Comparison of ENCODE assay signal across 28 cellular contexts in genomic region chr13:48602296-48603040, GRCh38. TPM values are rescaled to one million over a fixed set of nuclear protein-coding genes. Genes with fewer than 3 reads are reported as not detected.
DNase-seq lines count a peak whose midpoint lies in the region; ATAC-seq and TF ChIP-seq lines count a peak whose summit lies in the region.
"Had no signal": no experiment of that assay in that cellular context is flagged by ENCODE, and none has a peak within 500 bp of the region (broad histone marks: within the 10 kb centered on the region; RNA-seq: fewer than 3 reads in every experiment).

No MANE protein-coding gene starts in this region.

- TF ChIP-seq CTCF in Loucy (conservative IDR thresholded peaks at IDR 0.05; ENCODE audit: low read length), result no peak

- peaks cover 8% of the 10 kb centered on the region for H3K4me1 Mint-ChIP-seq in activated naive CD8-positive, alpha-beta T cell treated with anti-CD3 and anti-CD28 coated beads, Interleukin-2, amount 10 ng/mL, durations not matched to agents 7 days and 5 days
- peaks cover 11% of the 10 kb centered on the region for H3K4me1 Mint-ChIP-seq in activated naive CD8-positive, alpha-beta T cell treated with anti-CD3 and anti-CD28 coated beads, Interleukin-2, amount 50 U/mL, for 24 hours
- peaks cover 6% of the 10 kb centered on the region for H3K4me1 Mint-ChIP-seq in stimulated activated effector memory CD8-positive, alpha-beta T cell treated with anti-CD3 and anti-CD28 coated beads, Interleukin-12 subunit alpha, Interleukin-12 subunit beta, amount 100 ng/mL, for 72 hours
- H3K4me1 Mint-ChIP-seq in effector memory CD8-positive, alpha-beta T cell (ENCODE audit: low read depth in 2 of 2), result no peaks in the 10 kb centered on the region
- H3K4me1 Mint-ChIP-seq: B cell had no signal

- no peak overlapping the region for H3K9ac ChIP-seq in Loucy (ENCODE audit: low read depth, low read length, poor library complexity, severe bottlenecking)

- no peaks in the 10 kb centered on the region for H4K20me1 ChIP-seq in Loucy (ENCODE audit: insufficient read depth, low read length, poor library complexity, severe bottlenecking)

- no peaks in the 10 kb centered on the region for H3K36me3 ChIP-seq in Loucy (ENCODE audit: insufficient read depth, low read length)
- H3K36me3 ChIP-seq: tibial nerve had no signal

- no peak overlapping the region for H3K27ac Mint-ChIP-seq in activated naive CD8-positive, alpha-beta T cell treated with anti-CD3 and anti-CD28 coated beads, Interleukin-2, amount 10 ng/mL, durations not matched to agents 7 days and 5 days
- no peak overlapping the region for H3K27ac Mint-ChIP-seq in activated naive CD8-positive, alpha-beta T cell treated with anti-CD3 and anti-CD28 coated beads, Interleukin-2, amount 50 U/mL, for 24 hours
- H3K27ac Mint-ChIP-seq in stimulated activated effector memory CD8-positive, alpha-beta T cell treated with anti-CD3 and anti-CD28 coated beads, Interleukin-12 subunit alpha, Interleukin-12 subunit beta, amount 100 ng/mL, for 72 hours, result no peak overlapping the region
- no peak overlapping the region for H3K27ac Mint-ChIP-seq in effector memory CD8-positive, alpha-beta T cell
- H3K27ac Mint-ChIP-seq: activated T-cell treated with anti-CD3 and anti-CD28 coated beads, Interleukin-2, amount 50 U/mL, for 24 hours; B cell had no signal

- no peak for DNase-seq in activated naive CD8-positive, alpha-beta T cell treated with anti-CD3 and anti-CD28 coated beads, Interleukin-2, amount 10 ng/mL, durations not matched to agents 7 days and 5 days
- no peak for DNase-seq in activated naive CD8-positive, alpha-beta T cell treated with anti-CD3 and anti-CD28 coated beads, Interleukin-2, amount 50 U/mL, for 24 hours
- peak; percentile 79 for DNase-seq in islet precursor cell
- no peak for DNase-seq in stimulated activated effector memory CD8-positive, alpha-beta T cell treated with anti-CD3 and anti-CD28 coated beads, Interleukin-12 subunit alpha, Interleukin-12 subunit beta, amount 100 ng/mL, for 72 hours (ENCODE audit: low spot score in 2 of 2)
- DNase-seq in effector CD8-positive, alpha-beta T cell (lab: John Stamatoyannopoulos, UW), result no peak
- no peak for DNase-seq in effector memory CD8-positive, alpha-beta T cell
- DNase-seq in activated CD4-positive, alpha-beta T cell treated with anti-CD3 and anti-CD28 coated beads for 4 hours, result no peak
- DNase-seq: activated CD4-positive, CD25-positive, alpha-beta regulatory T cell treated with anti-CD3 and anti-CD28 coated beads, Interleukin-2, amount 50 U/mL, for 72 hours; activated gamma-delta T cell; activated T-cell treated with anti-CD3 and anti-CD28 coated beads, Interleukin-2, amount 50 U/mL, for 24 hours; cerebellar nuclear complex; hippocampal formation; left colon; mesendoderm; NCI-H1694 treated with DMSO at 0.1 percent for 48 hours; NCI-H2171 treated with DMSO at 0.1 percent for 48 hours; NCI-H510A treated with DMSO at 0.1 percent for 48 hours; NK-92 treated with Interleukin-12 subunit alpha and Interleukin-12 subunit beta, amount 100 ng/mL, for 24 hours; psoas muscle; SIG-M5 had no signal

- H3K27me3 ChIP-seq in Loucy (ENCODE audit: insufficient read depth, low read length, poor library complexity, severe bottlenecking), result no peaks in the 10 kb centered on the region
- H3K27me3 ChIP-seq: tibial nerve had no signal

- no peaks in the 10 kb centered on the region for H3F3A ChIP-seq in Loucy (ENCODE audit: low read depth)

- ATAC-seq in activated naive CD8-positive, alpha-beta T cell treated with anti-CD3 and anti-CD28 coated beads, Interleukin-2, amount 10 ng/mL, durations not matched to agents 7 days and 5 days (ENCODE audit: low read depth), result peak; percentile 54
- no peak for ATAC-seq in activated naive CD8-positive, alpha-beta T cell treated with anti-CD3 and anti-CD28 coated beads, Interleukin-2, amount 50 U/mL, for 24 hours
- ATAC-seq in stimulated activated effector memory CD8-positive, alpha-beta T cell treated with anti-CD3 and anti-CD28 coated beads, Interleukin-12 subunit alpha, Interleukin-12 subunit beta, amount 100 ng/mL, for 72 hours, result peak; percentile 21
- ATAC-seq in effector memory CD8-positive, alpha-beta T cell (replicated peaks), result no peak
- ATAC-seq: left colon, Panc1, psoas muscle had no signal

- 0 out of 2 replicates have a peak overlapping the region, but pooled peaks have one; percentile 12 for H2AFZ ChIP-seq in Loucy (ENCODE audit: low read length)

- no peaks in the 10 kb centered on the region for H3K9me3 ChIP-seq in Loucy (ENCODE audit: insufficient read depth, low read depth, low read length)

- H3K27me3 Mint-ChIP-seq in activated naive CD8-positive, alpha-beta T cell treated with anti-CD3 and anti-CD28 coated beads, Interleukin-2, amount 10 ng/mL, durations not matched to agents 7 days and 5 days, result peaks cover 10% of the 10 kb centered on the region
- H3K27me3 Mint-ChIP-seq in activated naive CD8-positive, alpha-beta T cell treated with anti-CD3 and anti-CD28 coated beads, Interleukin-2, amount 50 U/mL, for 24 hours, result peaks cover 3% of the 10 kb centered on the region
- H3K27me3 Mint-ChIP-seq in effector memory CD8-positive, alpha-beta T cell, result no peaks in the 10 kb centered on the region
- H3K27me3 Mint-ChIP-seq: activated T-cell treated with anti-CD3 and anti-CD28 coated beads, Interleukin-2, amount 50 U/mL, for 24 hours had no signal

- POLR2A ChIA-PET in activated naive CD8-positive, alpha-beta T cell treated with anti-CD3 and anti-CD28 coated beads, Interleukin-2, amount 10 ng/mL, durations not matched to agents 7 days and 5 days (lab: Charles Lee), result no interaction called here

- H3K9me3 Mint-ChIP-seq in activated naive CD8-positive, alpha-beta T cell treated with anti-CD3 and anti-CD28 coated beads, Interleukin-2, amount 10 ng/mL, durations not matched to agents 7 days and 5 days, result peaks cover 8% of the 10 kb centered on the region
- H3K9me3 Mint-ChIP-seq in activated naive CD8-positive, alpha-beta T cell treated with anti-CD3 and anti-CD28 coated beads, Interleukin-2, amount 50 U/mL, for 24 hours, result peaks cover 12% of the 10 kb centered on the region
- H3K9me3 Mint-ChIP-seq in stimulated activated effector memory CD8-positive, alpha-beta T cell treated with anti-CD3 and anti-CD28 coated beads, Interleukin-12 subunit alpha, Interleukin-12 subunit beta, amount 100 ng/mL, for 72 hours, result no peaks in the 10 kb centered on the region
- peaks cover 0 to 2% of the 10 kb centered on the region in 2 donors for H3K9me3 Mint-ChIP-seq in effector memory CD8-positive, alpha-beta T cell

- H3K4me3 Mint-ChIP-seq in activated naive CD8-positive, alpha-beta T cell treated with anti-CD3 and anti-CD28 coated beads, Interleukin-2, amount 10 ng/mL, durations not matched to agents 7 days and 5 days, result no peak overlapping the region
- no peak overlapping the region for H3K4me3 Mint-ChIP-seq in activated naive CD8-positive, alpha-beta T cell treated with anti-CD3 and anti-CD28 coated beads, Interleukin-2, amount 50 U/mL, for 24 hours
- H3K4me3 Mint-ChIP-seq in stimulated activated effector memory CD8-positive, alpha-beta T cell treated with anti-CD3 and anti-CD28 coated beads, Interleukin-12 subunit alpha, Interleukin-12 subunit beta, amount 100 ng/mL, for 72 hours, result no peak overlapping the region
- H3K4me3 Mint-ChIP-seq in effector memory CD8-positive, alpha-beta T cell, result no peak overlapping the region
- H3K4me3 Mint-ChIP-seq: activated T-cell treated with anti-CD3 and anti-CD28 coated beads, Interleukin-2, amount 50 U/mL, for 24 hours; B cell had no signal

- H3K36me3 Mint-ChIP-seq in activated naive CD8-positive, alpha-beta T cell treated with anti-CD3 and anti-CD28 coated beads, Interleukin-2, amount 10 ng/mL, durations not matched to agents 7 days and 5 days, result peaks cover 1% of the 10 kb centered on the region
- no peaks in the 10 kb centered on the region for H3K36me3 Mint-ChIP-seq in activated naive CD8-positive, alpha-beta T cell treated with anti-CD3 and anti-CD28 coated beads, Interleukin-2, amount 50 U/mL, for 24 hours (ENCODE audit: low read depth)
- H3K36me3 Mint-ChIP-seq in stimulated activated effector memory CD8-positive, alpha-beta T cell treated with anti-CD3 and anti-CD28 coated beads, Interleukin-12 subunit alpha, Interleukin-12 subunit beta, amount 100 ng/mL, for 72 hours, result no peaks in the 10 kb centered on the region
- H3K36me3 Mint-ChIP-seq in effector memory CD8-positive, alpha-beta T cell (ENCODE audit: insufficient read depth), result no peaks in the 10 kb centered on the region

- no peaks in the 10 kb centered on the region for H3K79me2 ChIP-seq in Loucy (ENCODE audit: insufficient read depth, low read length)

- H3K4me1 ChIP-seq in Loucy (ENCODE audit: insufficient read depth, low read length, poor library complexity, severe bottlenecking), result no peaks in the 10 kb centered on the region
- H3K4me1 ChIP-seq: psoas muscle had no signal

- no peak overlapping the region for H3K4me3 ChIP-seq in Loucy (ENCODE audit: low read length, poor library complexity, severe bottlenecking)
- H3K4me3 ChIP-seq: psoas muscle, tibial nerve had no signal

- no peaks in the 10 kb centered on the region for H3K9me2 ChIP-seq in Loucy (replicated peaks; ENCODE audit: low read depth, low read length)

- H3K4me2 ChIP-seq in Loucy (ENCODE audit: low read depth, low read length, poor library complexity, severe bottlenecking), result no peak overlapping the region

RNA-seq across cellular contexts. Expression of gene CYSLTR2, which starts 51.3 kb away (rescaled TPM):
- total RNA-seq in activated naive CD8-positive, alpha-beta T cell treated with anti-CD3 and anti-CD28 coated beads, Interleukin-2, amount 10 ng/mL, durations not matched to agents 7 days and 5 days, result 1 to 10 TPM; 4.3 to 5.3 TPM
- total RNA-seq: A673, B cell, dermis microvascular lymphatic vessel endothelial cell, fibroblast of lung, LHCN-M2 had no signal

Comparison
In these comparisons a context has a peak if more than half of its experiments do, and no peak if none do; other contexts are left out.
1. ATAC-seq: peak in activated naive CD8-positive, alpha-beta T cell treated with anti-CD3 and anti-CD28 coated beads, Interleukin-2, amount 10 ng/mL, durations not matched to agents 7 days and 5 days (single experiment) and stimulated activated effector memory CD8-positive, alpha-beta T cell treated with anti-CD3 and anti-CD28 coated beads, Interleukin-12 subunit alpha, Interleukin-12 subunit beta, amount 100 ng/mL, for 72 hours (single experiment); none in activated naive CD8-positive, alpha-beta T cell treated with anti-CD3 and anti-CD28 coated beads, Interleukin-2, amount 50 U/mL, for 24 hours (single experiment) and effector memory CD8-positive, alpha-beta T cell (single experiment).